ENCODE assay signal across 19 cellular contexts in genomic region chr4:70945452-70946055, GRCh38. TPM values are rescaled to one million over a fixed set of nuclear protein-coding genes. Genes with fewer than 3 reads are reported as not detected.
DNase-seq lines count a peak whose midpoint lies in the region; ATAC-seq and TF ChIP-seq lines count a peak whose summit lies in the region.
"Had no signal": no experiment of that assay in that cellular context is flagged by ENCODE, and none has a peak within 500 bp of the region (broad histone marks: within the 10 kb centered on the region; RNA-seq: fewer than 3 reads in every experiment).

No MANE protein-coding gene starts in this region.

- peaks cover 0 to 79% (median 39%) of the 10 kb centered on the region in 10 experiments; a peak in 15 of 20 replicates for H3K4me1 ChIP-seq in BLaER1 treated with 17β-estradiol and CSF1 and Interleukin-3, amounts not matched to agents 10 nM and 100 nM
- H3K4me1 ChIP-seq in endodermal cell (ENCODE audit: control insufficient read depth, insufficient read depth, low read length) = no peaks in the 10 kb centered on the region
- H3K4me1 ChIP-seq: pancreas had no signal

- peak overlapping the region in 7 of 11 experiments; percentile 17 to 99 (median 84); a peak in 13 of 22 replicates for H3K4me2 ChIP-seq in BLaER1 treated with 17β-estradiol and CSF1 and Interleukin-3, amounts not matched to agents 10 nM and 100 nM

- peaks cover 0 to 16% (median 6%) of the 10 kb centered on the region in 11 experiments; a peak in 8 of 22 replicates for H3K36me3 ChIP-seq in BLaER1 treated with 17β-estradiol and CSF1 and Interleukin-3, amounts not matched to agents 10 nM and 100 nM
- H3K36me3 ChIP-seq in endodermal cell (ENCODE audit: control insufficient read depth, insufficient read depth, low read length) = no peaks in the 10 kb centered on the region
- H3K36me3 ChIP-seq: pancreas had no signal

- H4K20me1 ChIP-seq in BLaER1 treated with 17β-estradiol and CSF1 and Interleukin-3, amounts not matched to agents 10 nM and 100 nM = peaks cover 0 to 17% (median 0%) of the 10 kb centered on the region in 11 experiments; a peak in 4 of 22 replicates

- H3K27ac Mint-ChIP-seq in endodermal cell = peak overlapping the region; percentile 9
- H3K27ac Mint-ChIP-seq in osteocyte (ENCODE audit: unreplicated experiment) = peak overlapping the region; percentile 82
- H3K27ac Mint-ChIP-seq: activated naive CD4-positive, alpha-beta T cell treated with anti-CD3 and anti-CD28 coated beads, Interleukin-2, amount 50 U/mL, for 24 hours; activated T-cell treated with anti-CD3 and anti-CD28 coated beads, Interleukin-2, amount 50 U/mL, for 72 hours had no signal

- intact Hi-C loops in dorsolateral prefrontal cortex (cut with DNase I) = no loop called here
- intact Hi-C loops in sciatic nerve (cut with DNase I) = no loop called here

- H3K27ac ChIP-seq in BLaER1 treated with 17β-estradiol and CSF1 and Interleukin-3, amounts not matched to agents 10 nM and 100 nM = peak overlapping the region in 6 of 11 experiments; percentile 43 to 81 (median 76); a peak in 11 of 22 replicates
- H3K27ac ChIP-seq in endodermal cell (ENCODE audit: low read depth, low read length) = no peak overlapping the region
- peak overlapping the region in 13 of 59 donors; percentile 2 to 70 (median 31) for H3K27ac ChIP-seq in dorsolateral prefrontal cortex
- H3K27ac ChIP-seq: pancreas had no signal

- peaks cover 0 to 22% (median 12%) of the 10 kb centered on the region in 11 experiments; a peak in 16 of 22 replicates for H3K9me3 ChIP-seq in BLaER1 treated with 17β-estradiol and CSF1 and Interleukin-3, amounts not matched to agents 10 nM and 100 nM (replicated peaks in 1 of 11)
- H3K9me3 ChIP-seq in endodermal cell (ENCODE audit: control insufficient read depth, low read length) = no peaks in the 10 kb centered on the region
- H3K9me3 ChIP-seq: pancreas had no signal

- no peaks in the 10 kb centered on the region for H3K9me3 Mint-ChIP-seq in endodermal cell
- H3K9me3 Mint-ChIP-seq in osteocyte (ENCODE audit: unreplicated experiment) = no peaks in the 10 kb centered on the region
- H3K9me3 Mint-ChIP-seq: activated naive CD4-positive, alpha-beta T cell treated with anti-CD3 and anti-CD28 coated beads, Interleukin-2, amount 50 U/mL, for 24 hours had no signal

- H3K4me3 ChIP-seq in BLaER1 treated with 17β-estradiol and CSF1 and Interleukin-3, amounts not matched to agents 10 nM and 100 nM = no peak overlapping the region; a peak in 1 of 20 replicates
- no peak overlapping the region for H3K4me3 ChIP-seq in endodermal cell (ENCODE audit: low read length)
- H3K4me3 ChIP-seq in dorsolateral prefrontal cortex = no peak overlapping the region
- H3K4me3 ChIP-seq: lung, pancreas had no signal

- H3K4me3 Mint-ChIP-seq in endodermal cell (no peak overlapping the region), osteocyte (ENCODE audit: unreplicated experiment) (no peak overlapping the region)
- H3K4me3 Mint-ChIP-seq: activated naive CD4-positive, alpha-beta T cell treated with anti-CD3 and anti-CD28 coated beads, Interleukin-2, amount 50 U/mL, for 24 hours; activated T-cell treated with anti-CD3 and anti-CD28 coated beads, Interleukin-2, amount 50 U/mL, for 72 hours had no signal

- TF ChIP-seq CTCF in endodermal cell (conservative IDR thresholded peaks at IDR 0.05) = no peak
- TF ChIP-seq CTCF in osteocyte (IDR thresholded peaks at IDR 0.05) = no peak
- no peak for TF ChIP-seq CTCF in dorsolateral prefrontal cortex (IDR thresholded peaks at IDR 0.05 in 54 of 56, conservative IDR thresholded peaks at IDR 0.05 in 2 of 56; ENCODE audit: low read depth in 1 of 56, partially characterized antibody in 56 of 56)

- no peaks in the 10 kb centered on the region for H3K27me3 ChIP-seq in BLaER1 treated with 17β-estradiol and CSF1 and Interleukin-3, amounts not matched to agents 10 nM and 100 nM
- H3K27me3 ChIP-seq in endodermal cell (ENCODE audit: control insufficient read depth, insufficient read depth, low read length, poor library complexity, severe bottlenecking) (no peaks in the 10 kb centered on the region), dorsolateral prefrontal cortex (no peaks in the 10 kb centered on the region)
- H3K27me3 ChIP-seq: pancreas had no signal

- peaks cover 4% of the 10 kb centered on the region for H3K4me1 Mint-ChIP-seq in endodermal cell
- peaks cover 32% of the 10 kb centered on the region for H3K4me1 Mint-ChIP-seq in osteocyte (ENCODE audit: unreplicated experiment)

- no peaks in the 10 kb centered on the region for H3K27me3 Mint-ChIP-seq in endodermal cell (ENCODE audit: insufficient read depth)
- no peaks in the 10 kb centered on the region for H3K27me3 Mint-ChIP-seq in osteocyte (ENCODE audit: unreplicated experiment)
- H3K27me3 Mint-ChIP-seq: activated naive CD4-positive, alpha-beta T cell treated with anti-CD3 and anti-CD28 coated beads, Interleukin-2, amount 50 U/mL, for 24 hours had no signal

- peak; percentile 57 for DNase-seq in NCI-H226
- DNase-seq in endodermal cell = no peak
- DNase-seq in osteocyte (ENCODE audit: extremely low spot score, unreplicated experiment) = no peak
- DNase-seq in dorsolateral prefrontal cortex = no peak
- no peak for DNase-seq in sciatic nerve (ENCODE audit: low spot score)
- DNase-seq: activated T-cell treated with anti-CD3 and anti-CD28 coated beads, Interleukin-2, amount 50 U/mL, for 72 hours; hippocampal formation; islet precursor cell; NCI-H2107; NCI-H510A; pancreas; right cardiac atrium; Right ventricle myocardium superior; stimulated activated naive CD4-positive, alpha-beta T cell had no signal

- no peak for ATAC-seq in GM18519 (IDR thresholded peaks at IDR 0.05; ENCODE audit: low FRiP score, unreplicated experiment)
- no peak for ATAC-seq in sciatic nerve
- no peak for ATAC-seq in GM19324 (IDR thresholded peaks at IDR 0.05; ENCODE audit: low FRiP score, unreplicated experiment)
- ATAC-seq: activated T-cell treated with anti-CD3 and anti-CD28 coated beads, Interleukin-2, amount 50 U/mL, for 72 hours had no signal

- H3K9ac ChIP-seq in BLaER1 treated with 17β-estradiol and CSF1 and Interleukin-3, amounts not matched to agents 10 nM and 100 nM = peak overlapping the region in 4 of 11 experiments; percentile 23 to 42 (median 30); a peak in 2 of 22 replicates
- H3K9ac ChIP-seq in endodermal cell (ENCODE audit: extremely low read depth, low read length, poor library complexity, severe bottlenecking) = no peak overlapping the region

- peaks cover 9% of the 10 kb centered on the region for H3K36me3 Mint-ChIP-seq in endodermal cell (ENCODE audit: low read depth)
- H3K36me3 Mint-ChIP-seq in osteocyte (ENCODE audit: unreplicated experiment) = peaks cover 2% of the 10 kb centered on the region

- 86 to 91% methylated on average over 1 to 2 of the region's 3 CpGs for WGBS in endodermal cell (ENCODE audit: insufficient coverage in 1 of 2, insufficient read length in 1 of 2), 2 experiments

RNA-seq across cellular contexts. Expression of gene MOB1B, which starts 43.4 kb away (rescaled TPM):
- total RNA-seq in endodermal cell (10 to 100 TPM; 28.7 to 30.5 TPM), osteocyte (25.6 and 26.0 TPM in 2 replicates), dorsolateral prefrontal cortex (10 to 100 TPM; 19.6 to 55.0 (median 32.2) TPM), sciatic nerve (34.3 TPM)
- polyA plus RNA-seq in endodermal cell (2013, experiment 1 of 2) = 27.1 TPM
- polyA plus RNA-seq in endodermal cell (2013, experiment 2 of 2) = 25.4 TPM

RNA-seq across cellular contexts. Expression of gene DCK, which starts 47.9 kb away (rescaled TPM):
- total RNA-seq in endodermal cell (10 to 100 TPM; 15.3 to 26.1 TPM), osteocyte (15.8 and 16.7 TPM in 2 replicates), dorsolateral prefrontal cortex (10 to 100 TPM; 12.5 to 37.5 (median 22.1) TPM), sciatic nerve (12.6 TPM)
- 38.0 TPM for polyA plus RNA-seq in endodermal cell (2013, experiment 1 of 2)
- polyA plus RNA-seq in endodermal cell (2013, experiment 2 of 2) = 41.7 TPM
